In the genomic region with DNA sequence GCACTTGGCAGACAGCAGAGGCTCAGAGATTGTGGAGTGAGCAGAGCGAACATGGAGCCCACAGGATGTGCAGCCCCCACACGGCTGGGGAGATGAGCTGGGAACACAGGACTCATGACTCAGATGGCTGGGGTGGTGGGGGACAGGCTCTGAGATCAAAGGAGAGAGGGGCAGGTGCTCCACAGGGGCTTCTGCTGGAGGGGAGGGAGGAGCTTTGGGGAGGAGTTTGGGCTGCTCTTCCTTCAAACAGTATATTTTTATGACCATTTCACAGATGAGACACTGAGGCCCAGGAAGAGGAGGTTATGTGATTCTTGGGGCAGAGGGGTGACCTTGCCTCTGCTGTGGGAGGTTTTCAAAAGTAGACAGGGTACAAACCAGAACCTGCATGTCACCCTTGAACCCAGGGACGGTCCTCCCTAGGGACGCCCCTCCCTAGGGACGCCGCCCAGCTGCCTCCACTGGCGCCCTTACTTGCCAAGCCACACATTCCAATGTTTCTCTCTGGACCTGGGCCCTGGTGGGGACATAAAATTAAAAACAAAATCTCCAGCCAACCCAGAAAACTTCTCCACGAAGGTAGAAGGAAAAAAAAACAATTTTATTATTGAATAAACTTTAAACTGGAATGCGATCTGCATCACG, we compare ENCODE assay signal across 15 cellular contexts. TPM values are rescaled to one million over a fixed set of nuclear protein-coding genes. Genes with fewer than 3 reads are reported as not detected.
DNase-seq lines count a peak whose midpoint lies in the region; ATAC-seq and TF ChIP-seq lines count a peak whose summit lies in the region.
"Had no signal": no experiment of that assay in that cellular context is flagged by ENCODE, and none has a peak within 500 bp of the region (broad histone marks: within the 10 kb centered on the region; RNA-seq: fewer than 3 reads in every experiment).

No MANE protein-coding gene starts in this region.

- no peak overlapping the region for H3K4me3 ChIP-seq in body of pancreas
- H3K4me3 ChIP-seq in muscle layer of colon (ENCODE audit: low read depth in 1 of 2, low read length in 2 of 2) = no peak overlapping the region
- H3K4me3 ChIP-seq in upper lobe of right lung = no peak overlapping the region
- no peak overlapping the region for H3K4me3 ChIP-seq in SJCRH30

- TF ChIP-seq POLR2A in body of pancreas (IDR thresholded peaks at IDR 0.05) = no peak

- peak; percentile 37 for DNase-seq in activated T-cell treated with anti-CD3 and anti-CD28 coated beads, Interleukin-2, amount 50 U/mL, for 1 hour
- DNase-seq in activated T-cell treated with anti-CD3 and anti-CD28 coated beads for 4 hours (no peak), body of pancreas (peak in 1 of 4 donors; percentile 8), upper lobe of right lung (peak; percentile 48), NCI-H2029 treated with DMSO at 0.1 percent for 48 hours (lab: John Stamatoyannopoulos, UW) (no peak), A172 (ENCODE audit: low spot score) (no peak), SJCRH30 (no peak)
- DNase-seq: left colon, NCI-H1694, WERI-Rb-1 had no signal

- WGBS in body of pancreas, 2 donors = 59 to 69% methylated on average over 10 of the region's 10 CpGs

- no peaks in the 10 kb centered on the region for H3K9me3 ChIP-seq in body of pancreas
- no peaks in the 10 kb centered on the region for H3K9me3 ChIP-seq in muscle layer of colon (ENCODE audit: low read length)
- no peaks in the 10 kb centered on the region for H3K9me3 ChIP-seq in upper lobe of right lung
- peaks cover 4% of the 10 kb centered on the region for H3K9me3 ChIP-seq in SJCRH30 (replicated peaks)

- H3K27me3 ChIP-seq in body of pancreas (no peaks in the 10 kb centered on the region), muscle layer of colon (ENCODE audit: control insufficient read depth in 1 of 2, insufficient read depth in 2 of 2, low read length in 2 of 2) (no peaks in the 10 kb centered on the region), upper lobe of right lung (no peaks in the 10 kb centered on the region), SJCRH30 (peaks cover 13% of the 10 kb centered on the region)

- H3K36me3 ChIP-seq in body of pancreas (replicated peaks in 1 of 2; ENCODE audit: insufficient read depth in 1 of 2, low read depth in 2 of 2) = no peaks in the 10 kb centered on the region
- H3K36me3 ChIP-seq in muscle layer of colon (ENCODE audit: insufficient read depth, low read length) = no peaks in the 10 kb centered on the region
- H3K36me3 ChIP-seq in upper lobe of right lung = no peaks in the 10 kb centered on the region
- no peaks in the 10 kb centered on the region for H3K36me3 ChIP-seq in SJCRH30
- H3K36me3 ChIP-seq: WERI-Rb-1 had no signal

- TF ChIP-seq CTCF in body of pancreas (IDR thresholded peaks at IDR 0.05) = no peak
- no peak for TF ChIP-seq CTCF in upper lobe of right lung (IDR thresholded peaks at IDR 0.05)

- ATAC-seq in body of pancreas = peak; percentile 24
- no peak for ATAC-seq in upper lobe of right lung
- ATAC-seq: left colon had no signal

- intact Hi-C loops in body of pancreas (cut with DNase I) (no loop called here), upper lobe of right lung (cut with DNase I) (no loop called here)

- no peak overlapping the region for H3K27ac ChIP-seq in body of pancreas
- H3K27ac ChIP-seq in muscle layer of colon (ENCODE audit: low read depth, low read length) = peak overlapping the region; percentile 14
- H3K27ac ChIP-seq in upper lobe of right lung = no peak overlapping the region
- H3K27ac ChIP-seq in SJCRH30 = no peak overlapping the region
- H3K27ac ChIP-seq: HL-60, WERI-Rb-1 had no signal

- no peak overlapping the region for H3K9ac ChIP-seq in muscle layer of colon (ENCODE audit: low read length)

- H3K4me1 ChIP-seq in body of pancreas = peaks cover 7% of the 10 kb centered on the region
- peaks cover 35% of the 10 kb centered on the region for H3K4me1 ChIP-seq in muscle layer of colon (ENCODE audit: insufficient read depth, low read length)
- H3K4me1 ChIP-seq in upper lobe of right lung = peaks cover 13% of the 10 kb centered on the region
- no peaks in the 10 kb centered on the region for H3K4me1 ChIP-seq in SJCRH30

RNA-seq across cellular contexts. Expression of gene CRYGN, which starts 1.0 kb away (rescaled TPM):
- total RNA-seq in body of pancreas = not detected
- total RNA-seq in upper lobe of right lung = not detected
- 1.2 TPM in 1 of 2 replicates, not detected in the other for total RNA-seq in A172 (2014; rRNA removed; shearing (Covaris generic))
- not detected in 2 replicates for total RNA-seq in SJCRH30 (2014; rRNA removed; shearing (Covaris generic))
- total RNA-seq: epithelial cell of proximal tubule, HFFc6 had no signal

RNA-seq across cellular contexts. Expression of gene WDR86, which starts 31.1 kb away (rescaled TPM):
- total RNA-seq in body of pancreas (10 to 100 TPM in 1 of 2 donors, 1 to 10 TPM in 1; 3.9 to 11.2 TPM), upper lobe of right lung (1.3 TPM)
- total RNA-seq in A172 (2014; rRNA removed; shearing (Covaris generic)) = 0.10 TPM in 1 of 2 replicates, not detected in the other
- total RNA-seq in SJCRH30 (2014; rRNA removed; shearing (Covaris generic)) = 0.46 and 1.0 TPM in 2 replicates
- total RNA-seq: activated naive CD4-positive, alpha-beta T cell treated with anti-CD3 and anti-CD28 coated beads, Interleukin-2, amount 50 U/mL, for 72 hours; HFFc6 had no signal

Comparison
In these comparisons a context has a peak if more than half of its experiments do, and no peak if none do; other contexts are left out.
1. DNase-seq: peak in activated T-cell treated with anti-CD3 and anti-CD28 coated beads, Interleukin-2, amount 50 U/mL, for 1 hour (single experiment) and upper lobe of right lung (single experiment); none in activated T-cell treated with anti-CD3 and anti-CD28 coated beads for 4 hours (single experiment), NCI-H2029 treated with DMSO at 0.1 percent for 48 hours (single experiment), A172 (single experiment) and SJCRH30 (0 of 2).